In the genomic region with DNA sequence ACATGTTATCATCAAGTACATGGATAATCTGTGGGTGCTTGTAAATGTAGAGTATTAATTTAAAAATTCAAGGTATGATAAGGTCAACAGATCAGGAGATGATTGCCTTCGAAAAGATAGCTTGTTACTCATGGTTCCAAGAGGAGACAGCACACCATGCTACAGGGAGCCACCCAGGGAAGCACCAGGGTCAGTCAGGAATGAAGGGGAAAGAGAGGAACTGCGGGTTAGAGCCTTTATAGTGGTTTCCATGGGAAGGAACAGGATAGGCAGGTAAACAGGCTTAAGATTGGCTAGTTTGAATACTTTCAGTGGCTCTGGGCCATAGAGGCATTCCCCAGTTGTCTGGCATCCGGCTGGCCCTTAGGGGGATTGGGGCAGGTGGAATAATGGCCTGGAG, we compare ENCODE assay signal across 27 cellular contexts.
"Had no signal": no experiment of that assay in that cellular context is flagged by ENCODE, and none has a peak within 500 bp of the region (broad histone marks: within the 10 kb centered on the region; RNA-seq: fewer than 3 reads in every experiment).

No MANE protein-coding gene starts in this region.

- H3K4me1 ChIP-seq: stomach, suprapubic skin, testis, thyroid gland, tibial artery, tibial nerve, transverse colon, upper lobe of left lung, upper lobe of right lung, uterus, vagina had no signal

- ATAC-seq: stimulated activated effector memory CD8-positive, alpha-beta T cell treated with anti-CD3 and anti-CD28 coated beads, Interleukin-12 subunit alpha, Interleukin-12 subunit beta, amount 100 ng/mL, for 72 hours; stimulated activated memory B cell treated with anti-CD40 and anti-IgM and Interleukin-4, amounts not matched to agents 10 μg/mL and 1 μg/mL and 100 μg/mL, for 72 hours; stimulated activated naive B cell treated with anti-CD40 and anti-IgM and Interleukin-4, amounts not matched to agents 10 μg/mL and 1 μg/mL and 100 μg/mL, for 72 hours; stimulated activated naive CD8-positive, alpha-beta T cell treated with anti-CD3 and anti-CD28 coated beads, Interleukin-15, amount 100 ng/mL, for 72 hours; stimulated activated naive CD8-positive, alpha-beta T cell treated with anti-CD3 and anti-CD28 coated beads, Interleukin-15, Interleukin-2, amounts not matched to agents 100 U/mL and 50 U/mL, for 24 hours; upper lobe of right lung had no signal

- H3K4me3 Mint-ChIP-seq: stimulated activated effector memory CD8-positive, alpha-beta T cell treated with anti-CD3 and anti-CD28 coated beads, Interleukin-12 subunit alpha, Interleukin-12 subunit beta, amount 100 ng/mL, for 72 hours; stimulated activated memory B cell treated with anti-CD40 and anti-IgM and Interleukin-4, amounts not matched to agents 10 μg/mL and 1 μg/mL and 100 μg/mL, for 72 hours; stimulated activated naive B cell treated with anti-CD40 and anti-IgM and Interleukin-4, amounts not matched to agents 10 μg/mL and 1 μg/mL and 100 μg/mL, for 72 hours; stimulated activated naive CD8-positive, alpha-beta T cell treated with anti-CD3 and anti-CD28 coated beads, Interleukin-15, amount 100 ng/mL, for 72 hours; stimulated activated naive CD8-positive, alpha-beta T cell treated with anti-CD3 and anti-CD28 coated beads, Interleukin-15, Interleukin-2, amounts not matched to agents 100 ng/mL and 50 ng/mL, for 24 hours; type B pancreatic cell had no signal

- DNase-seq: stimulated activated CD4-positive, alpha-beta T cell treated with anti-CD3 and anti-CD28 coated beads, Interleukin-2, amount 100 ng/mL, for 48 hours; stimulated activated CD4-positive, alpha-beta T cell treated with anti-CD3 and anti-CD28 coated beads, Interleukin-4, amount 100 ng/mL, for 1 hour; stimulated activated CD4-positive, alpha-beta T cell treated with anti-CD3 and anti-CD28 coated beads, Interleukin-4, amount 100 ng/mL, for 24 hours; stimulated activated CD4-positive, alpha-beta T cell treated with anti-CD3 and anti-CD28 coated beads, Interleukin-4, amount 100 ng/mL, for 4 hours; stimulated activated CD8-positive, alpha-beta memory T cell treated with anti-CD3 and anti-CD28 coated beads, Interleukin-4, amount 100 ng/mL, for 48 hours; stimulated activated naive B cell treated with anti-CD40 and anti-IgM and Interleukin-4, amounts not matched to agents 10 μg/mL and 1 μg/mL and 100 μg/mL, for 72 hours; stimulated activated naive CD4-positive, alpha-beta T cell; stimulated activated naive CD4-positive, alpha-beta T cell treated with Interleukin-2 at 50 U/mL for 16 hours; stimulated activated naive CD8-positive, alpha-beta T cell treated with anti-CD3 and anti-CD28 coated beads, Interleukin-15, amount 100 ng/mL, for 72 hours; stimulated activated naive CD8-positive, alpha-beta T cell treated with anti-CD3 and anti-CD28 coated beads, Interleukin-15, Interleukin-2, amounts not matched to agents 100 U/mL and 50 U/mL, for 24 hours; stomach; substantia nigra; testis; thyroid gland; tibial artery; transverse colon; upper lobe of left lung; upper lobe of right lung; uterus had no signal

- H3K27ac Mint-ChIP-seq: stimulated activated effector memory CD8-positive, alpha-beta T cell treated with anti-CD3 and anti-CD28 coated beads, Interleukin-12 subunit alpha, Interleukin-12 subunit beta, amount 100 ng/mL, for 72 hours; stimulated activated memory B cell treated with anti-CD40 and anti-IgM and Interleukin-4, amounts not matched to agents 10 μg/mL and 1 μg/mL and 100 μg/mL, for 72 hours; stimulated activated naive B cell treated with anti-CD40 and anti-IgM and Interleukin-4, amounts not matched to agents 10 μg/mL and 1 μg/mL and 100 μg/mL, for 72 hours; stimulated activated naive CD8-positive, alpha-beta T cell treated with anti-CD3 and anti-CD28 coated beads, Interleukin-15, amount 100 ng/mL, for 72 hours; stimulated activated naive CD8-positive, alpha-beta T cell treated with anti-CD3 and anti-CD28 coated beads, Interleukin-15, Interleukin-2, amounts not matched to agents 100 ng/mL and 50 ng/mL, for 24 hours; type B pancreatic cell had no signal

- H3K4me3 ChIP-seq: stomach, suprapubic skin, testis, thoracic aorta, thyroid gland, tibial artery, tibial nerve, transverse colon, upper lobe of left lung, upper lobe of right lung, uterus, vagina had no signal

- H3K27me3 Mint-ChIP-seq: stimulated activated memory B cell treated with anti-CD40 and anti-IgM and Interleukin-4, amounts not matched to agents 10 μg/mL and 1 μg/mL and 100 μg/mL, for 72 hours; stimulated activated naive B cell treated with anti-CD40 and anti-IgM and Interleukin-4, amounts not matched to agents 10 μg/mL and 1 μg/mL and 100 μg/mL, for 72 hours; stimulated activated naive CD8-positive, alpha-beta T cell treated with anti-CD3 and anti-CD28 coated beads, Interleukin-15, amount 100 ng/mL, for 72 hours; type B pancreatic cell had no signal

- H3K36me3 ChIP-seq: stomach, suprapubic skin, thoracic aorta, thyroid gland, tibial artery, tibial nerve, transverse colon, upper lobe of left lung, upper lobe of right lung, uterus, vagina had no signal

- H3K9me3 ChIP-seq: stomach, suprapubic skin, testis, thoracic aorta, thyroid gland, tibial artery, tibial nerve, transverse colon, upper lobe of left lung, upper lobe of right lung, uterus, vagina had no signal

- H3K36me3 Mint-ChIP-seq: stimulated activated effector memory CD8-positive, alpha-beta T cell treated with anti-CD3 and anti-CD28 coated beads, Interleukin-12 subunit alpha, Interleukin-12 subunit beta, amount 100 ng/mL, for 72 hours; stimulated activated memory B cell treated with anti-CD40 and anti-IgM and Interleukin-4, amounts not matched to agents 10 μg/mL and 1 μg/mL and 100 μg/mL, for 72 hours; type B pancreatic cell had no signal

- H3K9me3 Mint-ChIP-seq: type B pancreatic cell had no signal

- H3K27me3 ChIP-seq: suprapubic skin, testis, thyroid gland, tibial artery, tibial nerve, transverse colon, upper lobe of left lung, upper lobe of right lung, uterus, vagina had no signal

- H3K27ac ChIP-seq: stomach, suprapubic skin, testis, thoracic aorta, thyroid gland, tibial artery, tibial nerve, transverse colon, upper lobe of left lung, upper lobe of right lung, vagina had no signal

- H3K4me1 Mint-ChIP-seq: stimulated activated effector memory CD8-positive, alpha-beta T cell treated with anti-CD3 and anti-CD28 coated beads, Interleukin-12 subunit alpha, Interleukin-12 subunit beta, amount 100 ng/mL, for 72 hours; stimulated activated memory B cell treated with anti-CD40 and anti-IgM and Interleukin-4, amounts not matched to agents 10 μg/mL and 1 μg/mL and 100 μg/mL, for 72 hours; stimulated activated naive CD8-positive, alpha-beta T cell treated with anti-CD3 and anti-CD28 coated beads, Interleukin-15, amount 100 ng/mL, for 72 hours had no signal
